Comparison of ENCODE assay signal across 17 cellular contexts in genomic region chr15:48361690-48362089, GRCh38.
"Had no signal": no experiment of that assay in that cellular context is flagged by ENCODE, and none has a peak within 500 bp of the region (broad histone marks: within the 10 kb centered on the region; RNA-seq: fewer than 3 reads in every experiment).

No MANE protein-coding gene starts in this region.

- H3K36me3 ChIP-seq: sigmoid colon, thoracic aorta had no signal

- H3K4me3 ChIP-seq: sigmoid colon, thoracic aorta had no signal

- H3K79me2 ChIP-seq: parathyroid adenoma had no signal

- H3K27me3 ChIP-seq: sigmoid colon had no signal

- DNase-seq: activated CD4-positive, alpha-beta T cell treated with anti-CD3 and anti-CD28 coated beads, Interleukin-2, amount 10 ng/mL, durations not matched to agents 24 days and 14 days; activated CD4-positive, CD25-positive, alpha-beta regulatory T cell; activated CD8-positive, alpha-beta memory T cell treated with anti-CD3 and anti-CD28 coated beads, Interleukin-2, amount 50 U/mL, for 4 hours; activated CD8-positive, alpha-beta T cell treated with anti-CD3 and anti-CD28 coated beads, Interleukin-2, amount 10 ng/mL, durations not matched to agents 7 days and 5 days; activated gamma-delta T cell treated with Interleukin-2 at 50 U/mL for 16 hours; activated naive CD8-positive, alpha-beta T cell treated with anti-CD3 and anti-CD28 coated beads for 36 hours; activated T-cell treated with anti-CD3 and anti-CD28 coated beads, Interleukin-2, amount 50 U/mL, for 72 hours; amygdala; effector memory CD4-positive, alpha-beta T cell; islet precursor cell; mammary epithelial cell; sigmoid colon; stimulated activated CD4-positive, alpha-beta T cell treated with anti-CD3 and anti-CD28 coated beads, Interleukin-12 subunit alpha, Interleukin-12 subunit beta, amount 100 ng/mL, for 4 hours; stimulated activated CD4-positive, alpha-beta T cell treated with anti-CD3 and anti-CD28 coated beads, Interleukin-2, amount 100 ng/mL, for 24 hours had no signal

- H3K27ac ChIP-seq: parathyroid adenoma, sigmoid colon, thoracic aorta had no signal

- ATAC-seq: activated CD8-positive, alpha-beta T cell treated with anti-CD3 and anti-CD28 coated beads, Interleukin-2, amount 10 ng/mL, durations not matched to agents 7 days and 5 days; activated T-cell treated with anti-CD3 and anti-CD28 coated beads, Interleukin-2, amount 50 U/mL, for 72 hours; left lobe of liver had no signal

- H3K4me1 ChIP-seq: parathyroid adenoma, sigmoid colon had no signal

- H2AFZ ChIP-seq: parathyroid adenoma had no signal

- H3K9me3 ChIP-seq: sigmoid colon, thoracic aorta had no signal

- H3K9ac ChIP-seq: parathyroid adenoma had no signal
